In the genomic region with DNA sequence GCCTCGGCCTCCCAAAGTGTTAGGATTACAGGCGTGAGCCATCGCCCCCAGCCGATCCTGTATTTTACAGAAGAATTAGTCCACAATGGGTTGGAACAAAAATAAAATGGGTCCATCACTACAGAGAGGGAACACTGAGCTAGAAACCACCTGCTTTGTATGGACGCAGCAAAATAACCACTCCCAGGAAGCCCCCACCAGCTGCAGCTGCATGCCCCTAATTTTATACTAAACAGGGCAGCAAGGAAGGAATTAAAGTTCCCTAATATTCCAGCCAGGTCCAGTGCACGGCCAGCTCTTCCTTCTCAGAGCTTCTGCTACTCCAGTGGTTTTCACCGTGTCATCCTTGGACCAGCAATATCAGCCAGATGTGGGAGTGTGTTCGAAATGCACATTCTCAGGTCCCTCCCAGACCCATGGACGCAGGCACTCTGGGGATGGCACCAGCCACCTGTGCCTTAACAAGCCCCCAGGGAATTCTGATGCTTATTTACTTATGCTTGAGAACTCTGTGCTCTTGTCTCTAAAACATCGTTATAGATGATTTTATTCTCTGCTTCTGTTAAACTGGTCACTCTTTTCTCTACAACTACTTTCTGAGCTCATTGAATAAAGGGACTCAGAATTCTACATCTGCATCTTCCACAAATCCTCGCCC, we compare ENCODE assay signal across 32 cellular contexts.
DNase-seq lines count a peak whose midpoint lies in the region; ATAC-seq and TF ChIP-seq lines count a peak whose summit lies in the region.
"Had no signal": no experiment of that assay in that cellular context is flagged by ENCODE, and none has a peak within 500 bp of the region (broad histone marks: within the 10 kb centered on the region; RNA-seq: fewer than 3 reads in every experiment).

No MANE protein-coding gene starts in this region.

- peak overlapping the region; percentile 12 for H3K4me2 ChIP-seq in Karpas-422 (ENCODE audit: low read depth, low read length, poor library complexity, severe bottlenecking)
- H3K4me2 ChIP-seq: A549 had no signal

- H3K36me3 ChIP-seq in Karpas-422 (ENCODE audit: insufficient read depth, low read length) (no peaks in the 10 kb centered on the region), psoas muscle (ENCODE audit: insufficient read depth in 1 of 2, low read depth in 1 of 2) (no peaks in the 10 kb centered on the region)

- no peak overlapping the region for H3K9ac ChIP-seq in Karpas-422 (ENCODE audit: low read length)

- H3K9me2 ChIP-seq in Karpas-422 (replicated peaks; ENCODE audit: insufficient read depth, low read length) = no peaks in the 10 kb centered on the region

- TF ChIP-seq CTCF in psoas muscle (IDR thresholded peaks at IDR 0.05) = no peak

- H3K27ac ChIP-seq in Karpas-422 (ENCODE audit: low read length) = no peak overlapping the region
- H3K27ac ChIP-seq in psoas muscle = no peak overlapping the region
- H3K27ac ChIP-seq: A549, RWPE1 had no signal

- no peaks in the 10 kb centered on the region for H4K20me1 ChIP-seq in Karpas-422 (ENCODE audit: insufficient read depth, low read depth, low read length)

- H3K4me3 ChIP-seq in Karpas-422 (ENCODE audit: low read length) (no peak overlapping the region), psoas muscle (no peak overlapping the region)
- H3K4me3 ChIP-seq: A549, GM12878 had no signal

- H3K9me3 ChIP-seq in Karpas-422 (ENCODE audit: low read length) (no peaks in the 10 kb centered on the region; the same call in 1 of the 2 replicates), psoas muscle (no peaks in the 10 kb centered on the region)
- H3K9me3 ChIP-seq: A549 had no signal

- H3K4me1 ChIP-seq in Karpas-422 (ENCODE audit: low read length) = peaks cover 42% of the 10 kb centered on the region
- peaks cover 7% of the 10 kb centered on the region for H3K4me1 ChIP-seq in psoas muscle
- H3K4me1 ChIP-seq: A549 had no signal

- intact Hi-C loops in psoas muscle (cut with DNase I) = loop anchor here in 1 of 2 donors (10.0 kb wide), 1 partner anchor 62 kb away; no protein-coding TSS in a partner anchor

- H3K27me3 ChIP-seq in Karpas-422 (ENCODE audit: low read length) = no peaks in the 10 kb centered on the region
- no peaks in the 10 kb centered on the region for H3K27me3 ChIP-seq in psoas muscle (ENCODE audit: insufficient read depth in 3 of 3, low read length in 2 of 3)

- DNase-seq in NCI-H345 (lab: John Stamatoyannopoulos, UW) = peak; percentile 31
- DNase-seq in NCI-H345 treated with DMSO at 0.1 percent for 48 hours (lab: John Stamatoyannopoulos, UW; ENCODE audit: unreplicated experiment) = no peak
- DNase-seq in Karpas-422 = peak; percentile 57
- peak; percentile 25 for DNase-seq in NCI-H69 (lab: John Stamatoyannopoulos, UW)
- peak; percentile 5 for DNase-seq in mucosa of gallbladder (ENCODE audit: low spot score)
- no peak for DNase-seq in psoas muscle
- no peak for DNase-seq in activated CD4-positive, alpha-beta T cell treated with anti-CD3 and anti-CD28 coated beads for 1 hour
- DNase-seq: AML-193; C1 segment of cervical spinal cord; CD4-positive, alpha-beta memory T cell; COR-L47; DMS79; EL; GDM1; GOT3; IMR-90; KG1; MM.1S; NCI-H1048; NCI-H1436; NCI-H187; NCI-H2081 treated with DMSO at 0.1 percent for 48 hours; NCI-H2227 treated with DMSO at 0.1 percent for 48 hours; NCI-H510A treated with DMSO at 0.1 percent for 48 hours; NCI-H748 treated with DMSO at 0.1 percent for 48 hours; SHP77; T-helper 1 cell had no signal

- ATAC-seq in psoas muscle = no peak
- ATAC-seq: A549, GM12878, HCT116, Panc1 had no signal

- 77 to 90% (median 82%) methylated on average over 11 of the region's 11 CpGs for WGBS in psoas muscle, 3 donors

- no peak overlapping the region for H2AFZ ChIP-seq in Karpas-422 (ENCODE audit: low read length)

- no peaks in the 10 kb centered on the region for H3K79me2 ChIP-seq in Karpas-422 (ENCODE audit: low read length)

Comparison
In these comparisons a context has a peak if more than half of its experiments do, and no peak if none do; other contexts are left out.
1. DNase-seq: peak in NCI-H345 (single experiment), Karpas-422 (single experiment), NCI-H69 (single experiment) and mucosa of gallbladder (single experiment); none in NCI-H345 treated with DMSO at 0.1 percent for 48 hours (single experiment), psoas muscle (0 of 2) and activated CD4-positive, alpha-beta T cell treated with anti-CD3 and anti-CD28 coated beads for 1 hour (single experiment).